Comparison of ENCODE assay signal across 30 cellular contexts in genomic region chr15:82625136-82625535, GRCh38. TPM values are rescaled to one million over a fixed set of nuclear protein-coding genes. Genes with fewer than 3 reads are reported as not detected.
"Had no signal": no experiment of that assay in that cellular context is flagged by ENCODE, and none has a peak within 500 bp of the region (broad histone marks: within the 10 kb centered on the region; RNA-seq: fewer than 3 reads in every experiment).

No MANE protein-coding gene starts in this region.

- H3K9ac ChIP-seq: SK-N-SH had no signal

- DNase-seq: activated B cell treated with CpG ODN at 0.5 μM for 24 hours; activated CD4-positive, alpha-beta T cell treated with anti-CD3 and anti-CD28 coated beads for 1 hour; activated CD4-positive, alpha-beta T cell treated with anti-CD3 and anti-CD28 coated beads, Interleukin-2, amount 10 ng/mL, durations not matched to agents 24 days and 14 days; activated CD4-positive, alpha-beta T cell treated with anti-CD3 and anti-CD28 coated beads, Interleukin-2, amount 50 U/mL, for 48 hours; activated CD8-positive, alpha-beta memory T cell treated with anti-CD3 and anti-CD28 coated beads, Interleukin-2, amount 10 ng/mL, durations not matched to agents 7 days and 5 days; activated effector memory CD4-positive, alpha-beta T cell treated with anti-CD3 and anti-CD28 coated beads, Interleukin-2, amount 50 U/mL, for 16 hours; activated naive CD4-positive, alpha-beta T cell treated with Interleukin-2 at 50 U/mL for 16 hours; activated naive CD8-positive, alpha-beta T cell treated with anti-CD3 and anti-CD28 coated beads, Interleukin-2, amount 50 U/mL, for 24 hours; activated T-cell treated with anti-CD3 and anti-CD28 coated beads, Interleukin-2, amount 50 U/mL, for 4 hours; amniotic stem cell; brain microvascular endothelial cell; cerebellar nuclear complex; colonic mucosa; MG63; MV-4-11; NCI-H1092 treated with DMSO at 0.1 percent for 48 hours; NCI-H1436; NCI-H1694 treated with DMSO at 0.1 percent for 48 hours; NCI-H2029 treated with DMSO at 0.1 percent for 48 hours; NCI-H446; NCI-H524; Peyer's patch; Right ventricle myocardium superior; SJCRH30; SK-N-SH; SW 1271 had no signal

- H3K27ac ChIP-seq: ascending aorta, brain microvascular endothelial cell, colonic mucosa, Peyer's patch, RWPE1, SJCRH30 had no signal

- H3K27me3 ChIP-seq: ascending aorta, brain microvascular endothelial cell, colonic mucosa, MG63, Peyer's patch had no signal

- H3K4me2 ChIP-seq: SK-N-SH had no signal

- H3K4me3 ChIP-seq: ascending aorta, colonic mucosa, MG63, Peyer's patch, SJCRH30 had no signal

- H3K4me1 ChIP-seq: ascending aorta, colonic mucosa, Peyer's patch, SJCRH30 had no signal

- H3K36me3 ChIP-seq: ascending aorta, brain microvascular endothelial cell, colonic mucosa, Peyer's patch, SJCRH30 had no signal

- H3K9me3 ChIP-seq: ascending aorta, colonic mucosa, MG63, Peyer's patch, SJCRH30, SK-N-SH had no signal

RNA-seq across cellular contexts. Expression of gene CPEB1, which starts 22.0 kb away (rescaled TPM):
- total RNA-seq: activated B cell treated with CpG ODN at 0.5 μM for 24 hours; activated CD4-positive, alpha-beta T cell treated with anti-CD3 and anti-CD28 coated beads, Interleukin-2, amount 10 ng/mL, durations not matched to agents 24 days and 14 days; activated CD8-positive, alpha-beta memory T cell treated with anti-CD3 and anti-CD28 coated beads, Interleukin-2, amount 10 ng/mL, durations not matched to agents 7 days and 5 days; activated naive CD4-positive, alpha-beta T cell treated with anti-CD3 and anti-CD28 coated beads, Interleukin-2, amount 50 U/mL, for 72 hours; T-helper 1 cell treated with Interleukin-12 subunit alpha and Interleukin-12 subunit beta and Interleukin-4 antibody, amounts not matched to agents 30 ng/mL and 1 ng/mL, for 36 hours had no signal
